In the genomic region with DNA sequence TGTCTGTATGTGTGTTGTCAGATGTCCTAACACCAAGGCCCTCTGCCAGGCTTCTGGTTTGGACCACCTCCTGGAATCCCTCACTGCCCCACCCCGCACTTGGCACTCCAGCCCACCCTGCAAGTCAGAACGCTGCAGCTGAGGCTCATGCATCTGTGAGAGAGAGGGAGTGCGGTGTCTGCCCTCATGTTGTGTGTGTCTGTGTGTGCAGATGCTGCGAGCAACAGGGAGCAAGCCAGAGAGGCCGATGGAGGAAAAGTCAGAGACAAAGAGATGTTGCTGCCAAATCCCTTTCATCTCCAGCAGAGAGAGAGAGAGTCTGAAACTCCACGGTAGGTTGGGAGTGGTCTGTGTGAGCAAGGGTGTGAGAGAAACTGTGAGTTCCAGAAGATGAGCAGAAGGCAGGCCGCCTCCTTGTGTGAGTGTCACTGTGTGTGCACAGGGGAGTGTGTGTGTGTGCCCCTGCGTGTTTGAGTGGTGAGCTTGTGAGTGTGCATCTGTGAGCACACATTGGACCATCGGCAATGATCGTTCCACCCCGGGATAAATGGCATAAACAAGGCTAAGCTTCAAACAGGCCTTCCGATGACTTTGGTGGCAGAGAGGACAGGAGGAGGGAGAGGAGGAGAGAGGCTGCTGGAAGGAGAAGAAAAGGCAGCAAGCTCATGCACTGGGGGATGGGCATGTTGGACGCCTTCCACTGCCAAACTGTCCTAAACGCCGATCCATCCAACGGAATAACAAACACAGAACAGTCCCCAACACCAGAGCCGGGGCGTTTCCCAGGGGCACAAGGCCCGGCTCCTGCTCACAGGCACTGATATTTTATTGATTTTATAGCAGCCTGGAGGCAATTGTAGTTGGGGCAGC, we compare ENCODE assay signal across 20 cellular contexts.
DNase-seq lines count a peak whose midpoint lies in the region; ATAC-seq and TF ChIP-seq lines count a peak whose summit lies in the region.
"Had no signal": no experiment of that assay in that cellular context is flagged by ENCODE, and none has a peak within 500 bp of the region (broad histone marks: within the 10 kb centered on the region; RNA-seq: fewer than 3 reads in every experiment).

No MANE protein-coding gene starts in this region.

- H3K4me3 ChIP-seq in hepatocyte, result no peak overlapping the region
- H3K4me3 ChIP-seq: GM23248, HAP-1 had no signal

- H4K20me1 ChIP-seq in hepatocyte (ENCODE audit: insufficient read depth, poor library complexity, severe bottlenecking), result no peaks in the 10 kb centered on the region

- no peak overlapping the region for H2AFZ ChIP-seq in hepatocyte
- H2AFZ ChIP-seq: GM23248 had no signal

- H3K9me2 ChIP-seq in hepatocyte (replicated peaks; ENCODE audit: insufficient read depth), result no peaks in the 10 kb centered on the region
- H3K9me2 ChIP-seq: SK-N-SH had no signal

- no peaks in the 10 kb centered on the region for H3K36me3 ChIP-seq in hepatocyte (replicated peaks; ENCODE audit: insufficient read depth, low read depth)
- H3K36me3 ChIP-seq: HAP-1 had no signal

- H3K4me2 ChIP-seq in hepatocyte, result no peak overlapping the region
- H3K4me2 ChIP-seq: SK-N-SH had no signal

- DNase-seq in Ammon's horn (ENCODE audit: low spot score) (peak; percentile 10), NCI-H446 treated with DMSO at 0.1 percent for 48 hours (lab: John Stamatoyannopoulos, UW) (peak; percentile 83), hepatocyte (ENCODE audit: low spot score) (peak; percentile 9), pons (ENCODE audit: low spot score) (peak; percentile 54), ureter (ENCODE audit: low spot score) (no peak), NCI-H2107 treated with DMSO at 0.1 percent for 48 hours (lab: John Stamatoyannopoulos, UW; ENCODE audit: unreplicated experiment) (no peak)
- DNase-seq: CD4-positive, CD25-positive, alpha-beta regulatory T cell; DND-41; GM23248; NCI-H1105 treated with DMSO at 0.1 percent for 48 hours; NCI-H2081 treated with DMSO at 0.1 percent for 48 hours; NCI-H226; NCI-H524 treated with DMSO at 0.1 percent for 48 hours; NCI-H82; SIG-M5; SK-N-SH had no signal

- ATAC-seq in HG03135 (IDR thresholded peaks at IDR 0.05; ENCODE audit: unreplicated experiment) (no peak), GM19463 (IDR thresholded peaks at IDR 0.05; ENCODE audit: unreplicated experiment) (no peak)
- ATAC-seq: Panc1 had no signal

- no peaks in the 10 kb centered on the region for H3K79me2 ChIP-seq in hepatocyte

- no peaks in the 10 kb centered on the region for H3K27me3 ChIP-seq in hepatocyte

- 83% methylated on average over 19 of the region's 19 CpGs for WGBS in hepatocyte (ENCODE audit: low lambda C conversion rate, missing lambda C conversion rate)

- H3K4me1 ChIP-seq in hepatocyte (ENCODE audit: insufficient read depth), result no peaks in the 10 kb centered on the region
- H3K4me1 ChIP-seq: HAP-1 had no signal

- H3K9me3 ChIP-seq in hepatocyte (ENCODE audit: low read depth), result no peaks in the 10 kb centered on the region
- H3K9me3 ChIP-seq: HAP-1, SK-N-SH had no signal

- no peak for TF ChIP-seq CTCF in hepatocyte (IDR thresholded peaks at IDR 0.05; ENCODE audit: poor library complexity)

- H3K27ac ChIP-seq in hepatocyte, result no peak overlapping the region
- H3K27ac ChIP-seq: GM23248 had no signal

Comparison
In these comparisons a context has a peak if more than half of its experiments do, and no peak if none do; other contexts are left out.
1. DNase-seq: peak in Ammon's horn (single experiment), NCI-H446 treated with DMSO at 0.1 percent for 48 hours (single experiment), hepatocyte (single experiment) and pons (single experiment); none in ureter (single experiment) and NCI-H2107 treated with DMSO at 0.1 percent for 48 hours (single experiment).